Comparison of ENCODE assay signal across 1 cellular context in the genomic region with DNA sequence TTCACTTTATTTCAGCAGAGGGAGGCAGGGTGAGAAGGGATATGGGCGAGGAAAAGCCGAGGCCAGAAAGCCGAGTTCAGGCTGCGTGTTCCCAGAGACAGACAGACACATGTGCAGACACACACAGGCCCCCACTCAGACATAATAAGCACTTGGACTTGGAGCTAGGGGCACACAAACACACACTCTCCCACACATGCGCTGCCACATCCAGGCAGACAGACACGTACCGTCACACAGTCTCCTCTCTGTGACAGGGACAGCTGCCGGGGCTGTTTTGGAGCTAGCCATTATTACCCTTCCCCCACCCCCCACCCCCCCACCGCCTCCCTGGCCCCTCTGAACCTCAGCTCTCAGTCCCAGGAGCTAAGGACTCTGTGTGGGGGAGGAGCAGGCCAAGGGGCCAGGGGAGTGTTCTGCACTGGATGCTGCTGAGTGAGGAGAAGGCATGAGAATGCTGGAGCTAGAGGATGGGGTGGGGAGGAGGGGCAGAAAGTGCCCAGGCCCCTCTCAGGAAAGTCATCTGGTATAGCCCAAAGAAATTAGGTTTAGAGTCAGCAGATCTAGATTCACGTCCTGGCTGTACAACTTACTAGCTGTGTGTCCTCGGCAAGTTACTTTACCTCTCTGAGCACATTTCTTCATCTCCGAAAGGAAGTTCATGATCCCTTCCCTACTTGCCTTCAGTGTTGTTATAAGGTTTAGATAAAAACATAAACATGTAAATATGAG.
TF ChIP-seq lines count a peak whose summit lies in the region.

No MANE protein-coding gene starts in this region.

TF ChIP-seq in SK-N-SH treated with all-trans-retinoic acid at 6 μM for 48 hours, 23 proteins besides CTCF, POLR2A, EP300 and RAD21 (continued from another document):
- TF ChIP-seq CSDC2 (CRISPR knock-in tag; IDR thresholded peaks at IDR 0.05): no peak
- TF ChIP-seq ZNF70 (CRISPR knock-in tag; IDR thresholded peaks at IDR 0.05): no peak
- no peak for TF ChIP-seq SNAI2 (CRISPR knock-in tag; IDR thresholded peaks at IDR 0.05)
- TF ChIP-seq, protein P1, sequence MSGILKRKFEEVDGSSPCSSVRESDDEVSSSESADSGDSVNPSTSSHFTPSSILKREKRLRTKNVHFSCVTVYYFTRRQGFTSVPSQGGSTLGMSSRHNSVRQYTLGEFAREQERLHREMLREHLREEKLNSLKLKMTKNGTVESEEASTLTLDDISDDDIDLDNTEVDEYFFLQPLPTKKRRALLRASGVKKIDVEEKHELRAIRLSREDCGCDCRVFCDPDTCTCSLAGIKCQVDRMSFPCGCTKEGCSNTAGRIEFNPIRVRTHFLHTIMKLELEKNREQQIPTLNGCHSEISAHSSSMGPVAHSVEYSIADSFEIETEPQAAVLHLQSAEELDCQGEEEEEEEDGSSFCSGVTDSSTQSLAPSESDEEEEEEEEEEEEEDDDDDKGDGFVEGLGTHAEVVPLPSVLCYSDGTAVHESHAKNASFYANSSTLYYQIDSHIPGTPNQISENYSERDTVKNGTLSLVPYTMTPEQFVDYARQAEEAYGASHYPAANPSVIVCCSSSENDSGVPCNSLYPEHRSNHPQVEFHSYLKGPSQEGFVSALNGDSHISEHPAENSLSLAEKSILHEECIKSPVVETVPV (CRISPR knock-in tag; IDR thresholded peaks at IDR 0.05): no peak
- no peak for TF ChIP-seq ZFP3 (CRISPR knock-in tag; IDR thresholded peaks at IDR 0.05)
- TF ChIP-seq, protein P2, sequence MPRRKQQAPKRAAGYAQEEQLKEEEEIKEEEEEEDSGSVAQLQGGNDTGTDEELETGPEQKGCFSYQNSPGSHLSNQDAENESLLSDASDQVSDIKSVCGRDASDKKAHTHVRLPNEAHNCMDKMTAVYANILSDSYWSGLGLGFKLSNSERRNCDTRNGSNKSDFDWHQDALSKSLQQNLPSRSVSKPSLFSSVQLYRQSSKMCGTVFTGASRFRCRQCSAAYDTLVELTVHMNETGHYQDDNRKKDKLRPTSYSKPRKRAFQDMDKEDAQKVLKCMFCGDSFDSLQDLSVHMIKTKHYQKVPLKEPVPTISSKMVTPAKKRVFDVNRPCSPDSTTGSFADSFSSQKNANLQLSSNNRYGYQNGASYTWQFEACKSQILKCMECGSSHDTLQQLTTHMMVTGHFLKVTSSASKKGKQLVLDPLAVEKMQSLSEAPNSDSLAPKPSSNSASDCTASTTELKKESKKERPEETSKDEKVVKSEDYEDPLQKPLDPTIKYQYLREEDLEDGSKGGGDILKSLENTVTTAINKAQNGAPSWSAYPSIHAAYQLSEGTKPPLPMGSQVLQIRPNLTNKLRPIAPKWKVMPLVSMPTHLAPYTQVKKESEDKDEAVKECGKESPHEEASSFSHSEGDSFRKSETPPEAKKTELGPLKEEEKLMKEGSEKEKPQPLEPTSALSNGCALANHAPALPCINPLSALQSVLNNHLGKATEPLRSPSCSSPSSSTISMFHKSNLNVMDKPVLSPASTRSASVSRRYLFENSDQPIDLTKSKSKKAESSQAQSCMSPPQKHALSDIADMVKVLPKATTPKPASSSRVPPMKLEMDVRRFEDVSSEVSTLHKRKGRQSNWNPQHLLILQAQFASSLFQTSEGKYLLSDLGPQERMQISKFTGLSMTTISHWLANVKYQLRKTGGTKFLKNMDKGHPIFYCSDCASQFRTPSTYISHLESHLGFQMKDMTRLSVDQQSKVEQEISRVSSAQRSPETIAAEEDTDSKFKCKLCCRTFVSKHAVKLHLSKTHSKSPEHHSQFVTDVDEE (CRISPR knock-in tag; IDR thresholded peaks at IDR 0.05): no peak
- TF ChIP-seq, protein P3, sequence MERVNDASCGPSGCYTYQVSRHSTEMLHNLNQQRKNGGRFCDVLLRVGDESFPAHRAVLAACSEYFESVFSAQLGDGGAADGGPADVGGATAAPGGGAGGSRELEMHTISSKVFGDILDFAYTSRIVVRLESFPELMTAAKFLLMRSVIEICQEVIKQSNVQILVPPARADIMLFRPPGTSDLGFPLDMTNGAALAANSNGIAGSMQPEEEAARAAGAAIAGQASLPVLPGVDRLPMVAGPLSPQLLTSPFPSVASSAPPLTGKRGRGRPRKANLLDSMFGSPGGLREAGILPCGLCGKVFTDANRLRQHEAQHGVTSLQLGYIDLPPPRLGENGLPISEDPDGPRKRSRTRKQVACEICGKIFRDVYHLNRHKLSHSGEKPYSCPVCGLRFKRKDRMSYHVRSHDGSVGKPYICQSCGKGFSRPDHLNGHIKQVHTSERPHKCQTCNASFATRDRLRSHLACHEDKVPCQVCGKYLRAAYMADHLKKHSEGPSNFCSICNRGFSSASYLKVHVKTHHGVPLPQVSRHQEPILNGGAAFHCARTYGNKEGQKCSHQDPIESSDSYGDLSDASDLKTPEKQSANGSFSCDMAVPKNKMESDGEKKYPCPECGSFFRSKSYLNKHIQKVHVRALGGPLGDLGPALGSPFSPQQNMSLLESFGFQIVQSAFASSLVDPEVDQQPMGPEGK (CRISPR knock-in tag; IDR thresholded peaks at IDR 0.05; ENCODE audit: borderline replicate concordance): no peak
- no peak for TF ChIP-seq ZC3H10 (CRISPR knock-in tag; IDR thresholded peaks at IDR 0.05)
- no peak for TF ChIP-seq TCF4 (CRISPR knock-in tag; IDR thresholded peaks at IDR 0.05; ENCODE audit: borderline replicate concordance)
